Comparison of ENCODE assay signal across 8 cellular contexts in genomic region chr18:13530879-13531387, GRCh38.
A peak's percentile ranks its signal among the peaks of the same experiment; 100 is the strongest.
DNase-seq lines count a peak whose midpoint lies in the region; ATAC-seq, FAIRE-seq and TF ChIP-seq lines count a peak whose summit lies in the region.

No MANE protein-coding gene starts in this region.

- peak; percentile 63 to 73 for TF ChIP-seq RAD21 in A549 (conservative IDR thresholded peaks at IDR 0.05 in 1 of 2, IDR thresholded peaks at IDR 0.05 in 1 of 2)

- no peaks in the 10 kb centered on the region for H3K9me3 Mint-ChIP-seq in endodermal cell

- TF ChIP-seq CTCF in A549 (IDR thresholded peaks at IDR 0.05): peak; percentile 46
- TF ChIP-seq CTCF in PC-3 (conservative IDR thresholded peaks at IDR 0.05; ENCODE audit: low read depth, low read length): peak; percentile 57
- peak; percentile 73 for TF ChIP-seq CTCF in endodermal cell (conservative IDR thresholded peaks at IDR 0.05)

- DNase-seq in A549 (ENCODE audit: low read depth in 1 of 2, low spot score in 1 of 2): peak in 1 of 2 experiments; percentile 46
- peak; percentile 88 for DNase-seq in GM03348 (ENCODE audit: low spot score)
- DNase-seq in PC-3: peak; percentile 47
- DNase-seq in endodermal cell: peak; percentile 82
- peak; percentile 49 for DNase-seq in mucosa of gallbladder (ENCODE audit: low spot score)
- no peak for DNase-seq in GOT3 (lab: John Stamatoyannopoulos, UW)

- FAIRE-seq in A549 (lab: Jason Lieb, UNC): no peak

- H3K36me3 ChIP-seq in PC-3 (ENCODE audit: low read depth, low read length) (no peaks in the 10 kb centered on the region), endodermal cell (ENCODE audit: control insufficient read depth, insufficient read depth, low read length) (no peaks in the 10 kb centered on the region)

- H3K4me1 Mint-ChIP-seq in endodermal cell: peaks cover 4% of the 10 kb centered on the region

- no peaks in the 10 kb centered on the region for H3K27me3 Mint-ChIP-seq in endodermal cell (ENCODE audit: insufficient read depth)

- TF ChIP-seq POLR2A in A549 (IDR thresholded peaks at IDR 0.05; ENCODE audit: low read length): no peak

- no TSS peak for BruUV-seq in PC-3 (replicated peaks; lab: Mats Ljungman, UMichigan)

- H3K4me1 ChIP-seq in A549 (no peaks in the 10 kb centered on the region), PC-3 (ENCODE audit: insufficient read depth, low read length) (no peaks in the 10 kb centered on the region), endodermal cell (ENCODE audit: control insufficient read depth, insufficient read depth, low read length) (no peaks in the 10 kb centered on the region)

- H3K9me3 ChIP-seq in A549: no peaks in the 10 kb centered on the region
- H3K9me3 ChIP-seq in PC-3 (ENCODE audit: low read length): no peaks in the 10 kb centered on the region
- H3K9me3 ChIP-seq in endodermal cell (ENCODE audit: control insufficient read depth, low read length): no peaks in the 10 kb centered on the region

- H3K4me3 ChIP-seq in A549: no peak overlapping the region
- H3K4me3 ChIP-seq in PC-3 (ENCODE audit: low read length): no peak overlapping the region
- no peak overlapping the region for H3K4me3 ChIP-seq in endodermal cell (ENCODE audit: low read length)

- 64% methylated on average over 7 of the region's 7 CpGs for WGBS in A549 (ENCODE audit: missing lambda C conversion rate)
- 87 to 93% methylated on average over 5 to 6 of the region's 7 CpGs for WGBS in endodermal cell (ENCODE audit: insufficient coverage in 1 of 2, insufficient read length in 1 of 2), 2 experiments

- TF ChIP-seq EP300 in A549 (IDR thresholded peaks at IDR 0.05): no peak

- H4K20me1 ChIP-seq in PC-3 (ENCODE audit: low read length): no peaks in the 10 kb centered on the region

- intact Hi-C loops in PC-3 (cut with micrococcal nuclease): no loop called here

- peaks cover 89% of the 10 kb centered on the region for H3K27me3 ChIP-seq in PC-3 (ENCODE audit: low read length)
- no peaks in the 10 kb centered on the region for H3K27me3 ChIP-seq in endodermal cell (ENCODE audit: control insufficient read depth, insufficient read depth, low read length, poor library complexity, severe bottlenecking)

- ATAC-seq in A549 (peak; percentile 85 to 93), PC-3 (peak; percentile 95), HG02678 (IDR thresholded peaks at IDR 0.05; ENCODE audit: unreplicated experiment) (no peak), HG02840 (IDR thresholded peaks at IDR 0.05; ENCODE audit: low FRiP score, unreplicated experiment) (no peak)

- no peak overlapping the region for H3K4me2 ChIP-seq in A549
- H3K4me2 ChIP-seq in PC-3 (ENCODE audit: low read length): no peak overlapping the region

- H3K27ac ChIP-seq in A549 (peak overlapping the region; percentile 50 to 55; a peak in 2 of 6 replicates), PC-3 (ENCODE audit: low read length) (no peak overlapping the region), endodermal cell (ENCODE audit: low read depth, low read length) (no peak overlapping the region)

- H3K9ac ChIP-seq in PC-3 (ENCODE audit: low read length) (no peak overlapping the region), endodermal cell (ENCODE audit: extremely low read depth, low read length, poor library complexity, severe bottlenecking) (no peak overlapping the region)

- no peak overlapping the region for H2AFZ ChIP-seq in PC-3 (ENCODE audit: low read length)

- H3F3A ChIP-seq in PC-3 (ENCODE audit: low read length, unreplicated experiment): no peaks in the 10 kb centered on the region

- no peaks in the 10 kb centered on the region for H3K9me2 ChIP-seq in PC-3 (replicated peaks; ENCODE audit: low read length)

- no peak overlapping the region for H3K4me3 Mint-ChIP-seq in endodermal cell

- no peak overlapping the region for H3K27ac Mint-ChIP-seq in endodermal cell

- no peaks in the 10 kb centered on the region for H3K79me2 ChIP-seq in PC-3 (ENCODE audit: low read length)

- no peaks in the 10 kb centered on the region for H3K36me3 Mint-ChIP-seq in endodermal cell (ENCODE audit: low read depth)

- CTCF ChIA-PET in A549 (lab: Yijun Ruan, JAX) (interaction anchor here (0.6 to 2.4 kb wide), 13 partner anchors 12 to 540 kb away, joined by 3 to 14 read pairs (median 3); partner anchors contain the start of gene CEP192), PC-3 (lab: Charles Lee) (interaction anchor here (0.5 to 1.0 kb wide), 2 partner anchors 315 to 371 kb away, joined by 3 to 16 read pairs; no protein-coding TSS in a partner anchor)

- POLR2A ChIA-PET in A549 (lab: Yijun Ruan, JAX): no interaction called here
- POLR2A ChIA-PET in PC-3 (lab: Charles Lee; ENCODE audit: unreplicated experiment): no interaction called here

TF ChIP-seq in A549, 52 proteins besides CTCF, POLR2A, EP300 and RAD21:
- TF ChIP-seq SMC3 (IDR thresholded peaks at IDR 0.05) (peak; percentile 55; the same call in 2 of the 3 replicates), PHF8 (IDR thresholded peaks at IDR 0.05; ENCODE audit: borderline replicate concordance, low read depth) (no peak), HEYL (CRISPR knock-in tag; IDR thresholded peaks at IDR 0.05) (no peak)
TF ChIP-seq in A549: peak in this region for 1.

Comparison
In these comparisons a context has a peak if more than half of its experiments do, and no peak if none do; other contexts are left out.
1. ATAC-seq: peak in A549 (2 of 2) and PC-3 (single experiment); none in HG02678 (single experiment) and HG02840 (single experiment).
2. H3K27ac ChIP-seq: peak in A549 (2 of 2); none in PC-3 (single experiment) and endodermal cell (single experiment).
3. Peak in every context shown above with its lines, with median percentiles within 50 percentile points of each other: CTCF ChIP-seq.